Comparison of ENCODE assay signal across 1 cellular context in the genomic region with DNA sequence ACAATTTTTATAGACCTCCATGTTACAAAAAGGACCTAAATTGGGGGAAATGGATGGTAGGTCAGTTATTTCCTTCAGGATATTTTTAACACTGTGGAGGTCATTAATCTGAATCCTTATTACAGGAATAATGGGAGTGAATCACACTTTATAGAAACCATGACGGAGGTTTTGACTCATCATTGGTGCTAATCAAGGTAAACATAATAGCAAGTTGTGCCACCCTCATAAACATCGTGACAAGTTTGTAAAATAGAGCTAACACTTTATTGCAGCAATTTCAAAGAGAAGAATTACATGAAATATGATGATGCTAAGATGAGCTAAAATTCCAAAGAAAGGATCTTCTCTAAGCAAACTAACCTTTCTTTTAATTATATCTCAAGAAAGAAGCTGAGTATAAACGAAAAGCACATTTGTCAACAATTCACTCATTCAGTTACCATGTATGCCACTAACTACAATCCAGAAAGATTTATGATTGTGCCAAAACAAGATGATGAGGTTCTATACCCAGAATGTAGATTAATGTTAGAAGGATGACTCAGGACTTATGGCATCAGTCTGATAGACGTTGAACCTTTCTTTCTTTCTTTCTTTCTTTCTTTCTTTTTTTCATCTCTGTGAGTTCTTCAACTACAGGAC.
TF ChIP-seq lines count a peak whose summit lies in the region.

No MANE protein-coding gene starts in this region.

TF ChIP-seq in endothelial cell of umbilical vein, 7 proteins besides CTCF, POLR2A, EP300 and RAD21:
- TF ChIP-seq EZH2 (IDR thresholded peaks at IDR 0.05; ENCODE audit: borderline replicate concordance, low read depth, low read length, severe bottlenecking) (no peak), JUN (IDR thresholded peaks at IDR 0.05; ENCODE audit: borderline replicate concordance, insufficient read depth, insufficient read length, low read depth) (peak; percentile 91), GATA2 (IDR thresholded peaks at IDR 0.05; ENCODE audit: insufficient read depth, insufficient read length, low read depth, low read length) (no peak), FOS (IDR thresholded peaks at IDR 0.05; ENCODE audit: borderline replicate concordance, insufficient read depth, low read length) (peak; percentile 84), MYC (IDR thresholded peaks at IDR 0.05; ENCODE audit: low read depth, low read length) (no peak), POLR2AphosphoS5 (IDR thresholded peaks at IDR 0.05; ENCODE audit: insufficient read depth, low read depth, low read length) (no peak)
- TF ChIP-seq, protein P1, sequence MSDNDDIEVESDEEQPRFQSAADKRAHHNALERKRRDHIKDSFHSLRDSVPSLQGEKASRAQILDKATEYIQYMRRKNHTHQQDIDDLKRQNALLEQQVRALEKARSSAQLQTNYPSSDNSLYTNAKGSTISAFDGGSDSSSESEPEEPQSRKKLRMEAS (IDR thresholded peaks at IDR 0.05; ENCODE audit: insufficient read depth, insufficient read length), result no peak
